In the genomic region with DNA sequence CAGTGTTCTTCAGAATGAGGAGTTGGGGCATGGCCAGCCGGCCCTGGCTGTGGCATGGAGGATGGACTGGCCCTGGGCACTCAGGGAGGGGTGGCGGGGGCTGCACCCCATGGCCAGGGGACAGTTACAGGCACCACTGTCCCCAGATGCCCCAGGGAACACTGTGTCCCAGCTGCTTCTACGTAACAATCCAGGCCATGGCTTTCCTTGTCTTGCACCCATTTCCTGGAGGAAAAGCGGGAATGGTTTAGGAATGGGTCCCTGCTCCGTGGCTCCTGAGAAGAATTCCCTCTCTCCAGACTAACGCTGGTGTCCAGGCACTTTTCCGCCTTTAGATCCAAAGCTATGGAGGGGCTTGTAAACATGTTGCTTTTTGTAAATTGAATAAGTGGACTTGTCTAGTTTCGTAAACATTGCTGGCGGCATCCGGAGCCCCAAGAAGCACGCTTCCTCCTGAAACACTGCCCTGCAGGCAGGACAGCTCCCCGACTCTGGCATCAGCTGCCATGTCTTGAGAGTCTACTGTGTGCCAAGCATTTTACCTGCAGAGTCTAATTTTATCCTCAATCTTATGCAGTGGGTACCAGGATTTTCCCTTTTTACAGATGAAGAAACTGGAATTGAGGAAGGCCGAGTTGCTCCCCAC, we compare ENCODE assay signal across 10 cellular contexts.
A peak's percentile ranks its signal among the peaks of the same experiment; 100 is the strongest.
DNase-seq lines count a peak whose midpoint lies in the region; ATAC-seq and TF ChIP-seq lines count a peak whose summit lies in the region.
"Had no signal": no experiment of that assay in that cellular context is flagged by ENCODE, and none has a peak within 500 bp of the region (broad histone marks: within the 10 kb centered on the region; RNA-seq: fewer than 3 reads in every experiment).

No MANE protein-coding gene starts in this region.

- H3K36me3 ChIP-seq in hepatocyte (replicated peaks; ENCODE audit: insufficient read depth, low read depth) (no peaks in the 10 kb centered on the region), stomach smooth muscle (ENCODE audit: control insufficient read depth in 2 of 2, insufficient read depth in 2 of 2, low read length in 2 of 2) (no peaks in the 10 kb centered on the region), Caco-2 (ENCODE audit: control insufficient read depth, insufficient read depth, low read length) (no peaks in the 10 kb centered on the region)

- H3K79me2 ChIP-seq in hepatocyte, result no peaks in the 10 kb centered on the region

- H3K9me3 Mint-ChIP-seq in activated CD4-positive, alpha-beta T cell treated with anti-CD3 and anti-CD28 coated beads for 36 hours (ENCODE audit: low read depth), result no peaks in the 10 kb centered on the region
- H3K9me3 Mint-ChIP-seq in activated B cell treated with CpG ODN at 0.5 μM for 24 hours (no peaks in the 10 kb centered on the region), Caco-2 (ENCODE audit: unreplicated experiment) (no peaks in the 10 kb centered on the region)

- no TSS peak for BruUV-seq in Caco-2 (replicated peaks; lab: Mats Ljungman, UMichigan)

- H3K9me2 ChIP-seq in hepatocyte (replicated peaks; ENCODE audit: insufficient read depth), result no peaks in the 10 kb centered on the region

- H3K4me3 ChIP-seq in hepatocyte, result no peak overlapping the region
- H3K4me3 ChIP-seq in stomach smooth muscle (ENCODE audit: low read length in 2 of 2), result peak overlapping the region; percentile 37 to 61
- no peak overlapping the region for H3K4me3 ChIP-seq in Caco-2 (ENCODE audit: low read depth, low read length)
- H3K4me3 ChIP-seq: A549 had no signal

- H3K9me3 ChIP-seq in hepatocyte (ENCODE audit: low read depth) (no peaks in the 10 kb centered on the region), stomach smooth muscle (ENCODE audit: control insufficient read depth in 2 of 2, low read length in 2 of 2) (no peaks in the 10 kb centered on the region), Caco-2 (no peaks in the 10 kb centered on the region)
- H3K9me3 ChIP-seq: A549 had no signal

- H3K4me2 ChIP-seq in hepatocyte, result peak overlapping the region; percentile 49
- H3K4me2 ChIP-seq: A549 had no signal

- peak overlapping the region in 1 of 2 donors; percentile 31 for H3K9ac ChIP-seq in stomach smooth muscle (ENCODE audit: low read length in 2 of 2)

- TF ChIP-seq CTCF in activated B cell treated with CpG ODN at 0.5 μM for 24 hours (IDR thresholded peaks at IDR 0.05) (no peak), hepatocyte (IDR thresholded peaks at IDR 0.05; ENCODE audit: poor library complexity) (no peak), Caco-2 (IDR thresholded peaks at IDR 0.05; ENCODE audit: insufficient read depth in 1 of 2, low read depth in 1 of 2, low read length in 1 of 2, severe bottlenecking in 1 of 2, unreplicated experiment in 1 of 2) (no peak)

- H3K27me3 ChIP-seq in hepatocyte (no peaks in the 10 kb centered on the region), stomach smooth muscle (ENCODE audit: control insufficient read depth in 1 of 2, insufficient read depth in 2 of 2, low read length in 2 of 2) (no peaks in the 10 kb centered on the region), Caco-2 (replicated peaks; ENCODE audit: control insufficient read depth, insufficient read depth, low read length) (no peaks in the 10 kb centered on the region; the same call in 1 of the 2 replicates)

- no peaks in the 10 kb centered on the region for H3K36me3 Mint-ChIP-seq in activated CD4-positive, alpha-beta T cell treated with anti-CD3 and anti-CD28 coated beads for 36 hours (ENCODE audit: low read depth)
- H3K36me3 Mint-ChIP-seq in activated B cell treated with CpG ODN at 0.5 μM for 24 hours (ENCODE audit: low read depth) (no peaks in the 10 kb centered on the region), Caco-2 (ENCODE audit: insufficient read depth, unreplicated experiment) (no peaks in the 10 kb centered on the region)

- H3K27ac Mint-ChIP-seq in activated CD4-positive, alpha-beta T cell treated with anti-CD3 and anti-CD28 coated beads for 36 hours, result peak overlapping the region; percentile 95
- peak overlapping the region; percentile 77 for H3K27ac Mint-ChIP-seq in activated B cell treated with CpG ODN at 0.5 μM for 24 hours
- no peak overlapping the region for H3K27ac Mint-ChIP-seq in Caco-2 (ENCODE audit: unreplicated experiment)

- no peak overlapping the region for H2AFZ ChIP-seq in hepatocyte

- peaks cover 4% of the 10 kb centered on the region for H3K4me1 ChIP-seq in hepatocyte (ENCODE audit: insufficient read depth)
- peaks cover 37% of the 10 kb centered on the region for H3K4me1 ChIP-seq in stomach smooth muscle (ENCODE audit: control insufficient read depth, insufficient read depth, low read length)
- H3K4me1 ChIP-seq in Caco-2, result no peaks in the 10 kb centered on the region
- H3K4me1 ChIP-seq: A549 had no signal

- 78% methylated on average over 13 of the region's 13 CpGs for WGBS in hepatocyte (ENCODE audit: low lambda C conversion rate, missing lambda C conversion rate)

- CTCF ChIA-PET in activated CD4-positive, alpha-beta T cell treated with anti-CD3 and anti-CD28 coated beads for 36 hours (lab: Charles Lee), result interaction anchor here (0.7 to 1.9 kb wide), 7 partner anchors 10 to 432 kb away, joined by 3 to 7 read pairs (median 3); no protein-coding TSS in a partner anchor
- CTCF ChIA-PET in activated B cell treated with CpG ODN at 0.5 μM for 24 hours (lab: Charles Lee), result interaction anchor here (1.8 kb wide), 1 partner anchor 338 kb away, joined by 8 read pairs; no protein-coding TSS in a partner anchor
- CTCF ChIA-PET in Caco-2 (lab: Charles Lee), result no interaction called here

- POLR2A ChIA-PET in activated CD4-positive, alpha-beta T cell treated with anti-CD3 and anti-CD28 coated beads for 36 hours (lab: Charles Lee), result interaction anchor here (0.6 to 1.1 kb wide), 2 partner anchors 8 to 24 kb away, joined by 3 to 4 read pairs; no protein-coding TSS in a partner anchor
- POLR2A ChIA-PET in activated B cell treated with CpG ODN at 0.5 μM for 24 hours (lab: Charles Lee) (interaction anchor here (0.8 to 2.3 kb wide), 12 partner anchors 12 to 338 kb away, joined by 3 to 10 read pairs (median 4); a partner anchor contains a TSS), Caco-2 (lab: Charles Lee) (no interaction called here)

- intact Hi-C loops in activated CD4-positive, alpha-beta T cell treated with anti-CD3 and anti-CD28 coated beads for 36 hours (cut with DNase I, micrococcal nuclease), result loop anchor here in 1 of 2 experiments (2.0 kb wide), 1 partner anchor 25 kb away; no protein-coding TSS in a partner anchor
- intact Hi-C loops in activated B cell treated with CpG ODN at 0.5 μM for 24 hours (cut with micrococcal nuclease) (loop anchor here (1.0 to 5.0 kb wide), 5 partner anchors 25 to 338 kb away; no protein-coding TSS in a partner anchor), Caco-2 (cut with micrococcal nuclease; ENCODE audit: unreplicated experiment) (no loop called here)

- H3K27me3 Mint-ChIP-seq in activated CD4-positive, alpha-beta T cell treated with anti-CD3 and anti-CD28 coated beads for 36 hours, result no peaks in the 10 kb centered on the region
- no peaks in the 10 kb centered on the region for H3K27me3 Mint-ChIP-seq in activated B cell treated with CpG ODN at 0.5 μM for 24 hours
- H3K27me3 Mint-ChIP-seq in Caco-2 (ENCODE audit: insufficient read depth, unreplicated experiment), result no peaks in the 10 kb centered on the region

- H3K4me3 Mint-ChIP-seq in activated CD4-positive, alpha-beta T cell treated with anti-CD3 and anti-CD28 coated beads for 36 hours, result peak overlapping the region; percentile 73
- H3K4me3 Mint-ChIP-seq in activated B cell treated with CpG ODN at 0.5 μM for 24 hours (peak overlapping the region; percentile 75), Caco-2 (ENCODE audit: unreplicated experiment) (no peak overlapping the region)

- peaks cover 37% of the 10 kb centered on the region for H3K4me1 Mint-ChIP-seq in activated CD4-positive, alpha-beta T cell treated with anti-CD3 and anti-CD28 coated beads for 36 hours
- H3K4me1 Mint-ChIP-seq in activated B cell treated with CpG ODN at 0.5 μM for 24 hours, result peaks cover 68% of the 10 kb centered on the region
- H3K4me1 Mint-ChIP-seq in Caco-2 (ENCODE audit: low read depth, unreplicated experiment), result no peaks in the 10 kb centered on the region

- no peaks in the 10 kb centered on the region for H4K20me1 ChIP-seq in hepatocyte (ENCODE audit: insufficient read depth, poor library complexity, severe bottlenecking)

- peak; percentile 25 for DNase-seq in activated CD4-positive, alpha-beta T cell treated with anti-CD3 and anti-CD28 coated beads for 36 hours
- no peak for DNase-seq in activated CD4-positive, alpha-beta T cell treated with anti-CD3 and anti-CD28 coated beads, Interleukin-2, amount 50 U/mL, for 1 hour
- DNase-seq in activated B cell treated with CpG ODN at 0.5 μM for 24 hours (no peak), hepatocyte (ENCODE audit: low spot score) (no peak), ACHN (no peak), 8988T (no peak), Caco-2 (no peak)
- DNase-seq: NCI-H446 treated with DMSO at 0.1 percent for 48 hours had no signal

- ATAC-seq in activated CD4-positive, alpha-beta T cell treated with anti-CD3 and anti-CD28 coated beads for 36 hours, result peak; percentile 11
- no peak for ATAC-seq in activated B cell treated with CpG ODN at 0.5 μM for 24 hours (ENCODE audit: low read depth)
- ATAC-seq: A549 had no signal

- in situ Hi-C loops in ACHN (cut with HindIII; ENCODE audit: low pct_ligation_motif_present, low pct_unique_long_range_greater_than_20kb, low sequenced_read_pairs), result no loop called here

- H3K27ac ChIP-seq in hepatocyte (peak overlapping the region; percentile 68), stomach smooth muscle (ENCODE audit: low read length) (peak overlapping the region; percentile 24)
- H3K27ac ChIP-seq: A549 had no signal

Comparison
In these comparisons a context has a peak if more than half of its experiments do, and no peak if none do; other contexts are left out.
1. H3K4me3 ChIP-seq: peak in stomach smooth muscle (2 of 2); none in hepatocyte (single experiment) and Caco-2 (single experiment).